8 cellular contexts compared by ENCODE assay signal in the genomic region with DNA sequence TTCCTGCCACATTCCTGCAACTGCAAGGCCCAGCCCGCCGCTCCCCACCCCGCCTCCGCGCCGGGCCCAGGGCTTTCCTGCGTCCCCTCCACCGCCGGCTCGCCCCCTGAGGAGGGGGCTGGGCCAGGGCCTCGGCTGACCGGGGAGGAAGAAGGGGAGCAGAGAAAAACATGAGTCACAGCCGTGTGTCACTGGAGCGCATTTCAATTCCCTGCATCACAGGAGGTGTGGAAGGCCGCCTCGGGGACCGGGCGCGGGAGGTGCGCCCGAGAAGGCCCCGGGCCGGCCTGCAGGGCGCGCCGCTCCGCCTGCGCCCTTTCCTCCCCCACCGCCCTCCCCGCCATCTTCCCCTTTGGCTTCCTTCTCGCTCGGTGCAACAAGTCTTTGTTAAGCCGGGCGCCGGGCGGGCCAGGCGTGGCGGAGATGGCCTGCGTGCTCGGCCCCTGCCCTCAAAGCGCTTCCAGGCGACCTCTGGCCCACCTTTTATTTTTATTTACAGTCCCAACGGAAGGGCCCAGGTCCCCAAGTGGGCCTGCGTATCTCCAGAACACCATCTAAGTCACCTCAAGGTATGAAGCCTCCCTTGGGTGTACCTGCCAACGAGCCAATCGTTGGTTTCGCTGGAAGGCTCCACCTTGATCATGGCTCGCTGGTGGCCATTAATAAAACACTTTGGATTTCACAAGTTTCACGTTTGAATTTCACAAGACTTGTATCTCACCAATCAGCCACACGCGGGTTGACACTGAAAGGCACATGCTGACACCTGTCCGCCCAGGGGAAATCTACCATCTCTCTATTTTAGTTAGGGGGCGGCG. TPM values are rescaled to one million over a fixed set of nuclear protein-coding genes. Genes with fewer than 3 reads are reported as not detected.
A peak's percentile ranks its signal among the peaks of the same experiment; 100 is the strongest.
DNase-seq lines count a peak whose midpoint lies in the region; ATAC-seq and TF ChIP-seq lines count a peak whose summit lies in the region.

No MANE protein-coding gene starts in this region.

- TF ChIP-seq CTCF in GM12865 (IDR thresholded peaks at IDR 0.05; ENCODE audit: insufficient read depth, low read depth, low read length, missing control alignments) (peak; percentile 6), breast epithelium (IDR thresholded peaks at IDR 0.05) (no peak)

- no peaks in the 10 kb centered on the region for H3K36me3 ChIP-seq in breast epithelium

- ATAC-seq in HG03108 (IDR thresholded peaks at IDR 0.05; ENCODE audit: unreplicated experiment): peak; percentile 1

- peak overlapping the region; percentile 89 to 94 for H3K27ac ChIP-seq in breast epithelium

- TF ChIP-seq POLR2A in breast epithelium (IDR thresholded peaks at IDR 0.05): no peak

- H3K4me1 ChIP-seq in breast epithelium: no peaks in the 10 kb centered on the region

- no peaks in the 10 kb centered on the region for H3K27me3 ChIP-seq in breast epithelium

- intact Hi-C loops in breast epithelium (cut with DNase I; ENCODE audit: low total_unique reads): no loop called here

- H3K4me3 ChIP-seq in GM12865 (ENCODE audit: low read depth, low read length) (peak overlapping the region; percentile 93), breast epithelium (peak overlapping the region; percentile 66 to 78 (median 73))

- H3K9me3 ChIP-seq in breast epithelium: no peaks in the 10 kb centered on the region

- DNase-seq in GM12865 (ENCODE audit: low read depth) (peak; percentile 82), UCSD-AML1 (lab: John Stamatoyannopoulos, UW; ENCODE audit: unreplicated experiment) (peak; percentile 74), breast epithelium (ENCODE audit: low spot score in 2 of 2) (no peak), kidney tubule cell (ENCODE audit: low spot score) (peak; percentile 96), NCI-H1092 treated with DMSO at 0.1 percent for 48 hours (lab: John Stamatoyannopoulos, UW) (no peak), NCI-H128 (lab: John Stamatoyannopoulos, UW; ENCODE audit: unreplicated experiment) (no peak)
- DNase-seq in stimulated activated CD4-positive, alpha-beta T cell treated with anti-CD3 and anti-CD28 coated beads, Interleukin-2, amount 100 ng/mL, for 48 hours: peak; percentile 54 to 59

RNA-seq across cellular contexts. Expression of gene HMGA1, which starts 0.9 kb away (rescaled TPM):
- total RNA-seq in breast epithelium: 10 to 100 TPM; 10.9 to 20.9 (median 12.8) TPM

RNA-seq across cellular contexts. Expression of gene SMIM29, which starts 13.0 kb away (rescaled TPM):
- total RNA-seq in breast epithelium: 10 to 100 TPM; 22.0 to 25.3 (median 22.8) TPM

Comparison
In these comparisons a context has a peak if more than half of its experiments do, and no peak if none do; other contexts are left out.
1. DNase-seq: peak in GM12865 (single experiment), UCSD-AML1 (single experiment), kidney tubule cell (single experiment) and stimulated activated CD4-positive, alpha-beta T cell treated with anti-CD3 and anti-CD28 coated beads, Interleukin-2, amount 100 ng/mL, for 48 hours (2 of 2); none in breast epithelium (0 of 2), NCI-H1092 treated with DMSO at 0.1 percent for 48 hours (single experiment) and NCI-H128 (single experiment).